1 cellular context compared by ENCODE assay signal in the genomic region with DNA sequence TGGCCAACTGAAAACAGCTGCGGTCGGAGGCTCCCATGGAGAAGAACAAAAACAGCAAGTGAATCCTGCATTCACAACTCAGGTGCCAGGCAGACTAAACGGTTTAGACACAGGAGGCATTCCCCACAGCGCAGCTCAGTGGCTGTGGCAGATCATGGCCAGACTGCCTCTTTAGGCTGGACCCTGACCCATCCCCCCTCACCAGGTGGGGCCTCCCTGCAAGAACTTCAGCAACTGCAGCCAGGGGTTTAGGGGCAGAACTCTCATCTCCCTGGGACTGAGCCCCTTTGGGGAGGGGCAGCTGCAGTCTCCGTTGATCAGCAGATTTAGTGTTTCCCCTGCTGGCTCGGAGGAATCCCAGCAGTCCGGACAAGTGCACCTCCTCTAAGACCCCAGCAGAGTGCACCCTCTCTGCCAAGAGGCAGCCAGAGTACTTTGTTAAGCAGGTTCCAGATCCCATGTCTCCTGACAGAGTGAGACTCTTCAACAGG.
TF ChIP-seq lines count a peak whose summit lies in the region.

No MANE protein-coding gene starts in this region.

TF ChIP-seq in H1, 55 proteins besides CTCF, POLR2A, EP300 and RAD21:
- TF ChIP-seq CEBPB (IDR thresholded peaks at IDR 0.05; ENCODE audit: low read depth, low read length), result no peak
- TF ChIP-seq TBP (IDR thresholded peaks at IDR 0.05; ENCODE audit: low read depth, low read length), result no peak
- TF ChIP-seq MAFK (IDR thresholded peaks at IDR 0.05; ENCODE audit: low read depth, low read length), result peak; percentile 35; the same call in 1 of the 2 replicates
- TF ChIP-seq SAP30 (IDR thresholded peaks at IDR 0.05; ENCODE audit: insufficient read depth, insufficient replicate concordance, low read length), result no peak
- TF ChIP-seq SIRT6 (IDR thresholded peaks at IDR 0.05; ENCODE audit: low read length), result no peak
- TF ChIP-seq NANOG (IDR thresholded peaks at IDR 0.05; ENCODE audit: insufficient read depth, low read depth, low read length, poor library complexity, severe bottlenecking), result peak; percentile 64
- TF ChIP-seq, protein P1, sequence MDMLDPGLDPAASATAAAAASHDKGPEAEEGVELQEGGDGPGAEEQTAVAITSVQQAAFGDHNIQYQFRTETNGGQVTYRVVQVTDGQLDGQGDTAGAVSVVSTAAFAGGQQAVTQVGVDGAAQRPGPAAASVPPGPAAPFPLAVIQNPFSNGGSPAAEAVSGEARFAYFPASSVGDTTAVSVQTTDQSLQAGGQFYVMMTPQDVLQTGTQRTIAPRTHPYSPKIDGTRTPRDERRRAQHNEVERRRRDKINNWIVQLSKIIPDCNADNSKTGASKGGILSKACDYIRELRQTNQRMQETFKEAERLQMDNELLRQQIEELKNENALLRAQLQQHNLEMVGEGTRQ (IDR thresholded peaks at IDR 0.05; ENCODE audit: low read length), result no peak
- no peak for TF ChIP-seq RXRA (IDR thresholded peaks at IDR 0.05; ENCODE audit: insufficient read depth, low read depth, low read length)
- TF ChIP-seq GTF2F1 (IDR thresholded peaks at IDR 0.05; ENCODE audit: borderline replicate concordance, low read depth, low read length), result no peak
- peak; percentile 86 for TF ChIP-seq YY1 (IDR thresholded peaks at IDR 0.05; ENCODE audit: low read depth, low read length)
- TF ChIP-seq, protein P2, sequence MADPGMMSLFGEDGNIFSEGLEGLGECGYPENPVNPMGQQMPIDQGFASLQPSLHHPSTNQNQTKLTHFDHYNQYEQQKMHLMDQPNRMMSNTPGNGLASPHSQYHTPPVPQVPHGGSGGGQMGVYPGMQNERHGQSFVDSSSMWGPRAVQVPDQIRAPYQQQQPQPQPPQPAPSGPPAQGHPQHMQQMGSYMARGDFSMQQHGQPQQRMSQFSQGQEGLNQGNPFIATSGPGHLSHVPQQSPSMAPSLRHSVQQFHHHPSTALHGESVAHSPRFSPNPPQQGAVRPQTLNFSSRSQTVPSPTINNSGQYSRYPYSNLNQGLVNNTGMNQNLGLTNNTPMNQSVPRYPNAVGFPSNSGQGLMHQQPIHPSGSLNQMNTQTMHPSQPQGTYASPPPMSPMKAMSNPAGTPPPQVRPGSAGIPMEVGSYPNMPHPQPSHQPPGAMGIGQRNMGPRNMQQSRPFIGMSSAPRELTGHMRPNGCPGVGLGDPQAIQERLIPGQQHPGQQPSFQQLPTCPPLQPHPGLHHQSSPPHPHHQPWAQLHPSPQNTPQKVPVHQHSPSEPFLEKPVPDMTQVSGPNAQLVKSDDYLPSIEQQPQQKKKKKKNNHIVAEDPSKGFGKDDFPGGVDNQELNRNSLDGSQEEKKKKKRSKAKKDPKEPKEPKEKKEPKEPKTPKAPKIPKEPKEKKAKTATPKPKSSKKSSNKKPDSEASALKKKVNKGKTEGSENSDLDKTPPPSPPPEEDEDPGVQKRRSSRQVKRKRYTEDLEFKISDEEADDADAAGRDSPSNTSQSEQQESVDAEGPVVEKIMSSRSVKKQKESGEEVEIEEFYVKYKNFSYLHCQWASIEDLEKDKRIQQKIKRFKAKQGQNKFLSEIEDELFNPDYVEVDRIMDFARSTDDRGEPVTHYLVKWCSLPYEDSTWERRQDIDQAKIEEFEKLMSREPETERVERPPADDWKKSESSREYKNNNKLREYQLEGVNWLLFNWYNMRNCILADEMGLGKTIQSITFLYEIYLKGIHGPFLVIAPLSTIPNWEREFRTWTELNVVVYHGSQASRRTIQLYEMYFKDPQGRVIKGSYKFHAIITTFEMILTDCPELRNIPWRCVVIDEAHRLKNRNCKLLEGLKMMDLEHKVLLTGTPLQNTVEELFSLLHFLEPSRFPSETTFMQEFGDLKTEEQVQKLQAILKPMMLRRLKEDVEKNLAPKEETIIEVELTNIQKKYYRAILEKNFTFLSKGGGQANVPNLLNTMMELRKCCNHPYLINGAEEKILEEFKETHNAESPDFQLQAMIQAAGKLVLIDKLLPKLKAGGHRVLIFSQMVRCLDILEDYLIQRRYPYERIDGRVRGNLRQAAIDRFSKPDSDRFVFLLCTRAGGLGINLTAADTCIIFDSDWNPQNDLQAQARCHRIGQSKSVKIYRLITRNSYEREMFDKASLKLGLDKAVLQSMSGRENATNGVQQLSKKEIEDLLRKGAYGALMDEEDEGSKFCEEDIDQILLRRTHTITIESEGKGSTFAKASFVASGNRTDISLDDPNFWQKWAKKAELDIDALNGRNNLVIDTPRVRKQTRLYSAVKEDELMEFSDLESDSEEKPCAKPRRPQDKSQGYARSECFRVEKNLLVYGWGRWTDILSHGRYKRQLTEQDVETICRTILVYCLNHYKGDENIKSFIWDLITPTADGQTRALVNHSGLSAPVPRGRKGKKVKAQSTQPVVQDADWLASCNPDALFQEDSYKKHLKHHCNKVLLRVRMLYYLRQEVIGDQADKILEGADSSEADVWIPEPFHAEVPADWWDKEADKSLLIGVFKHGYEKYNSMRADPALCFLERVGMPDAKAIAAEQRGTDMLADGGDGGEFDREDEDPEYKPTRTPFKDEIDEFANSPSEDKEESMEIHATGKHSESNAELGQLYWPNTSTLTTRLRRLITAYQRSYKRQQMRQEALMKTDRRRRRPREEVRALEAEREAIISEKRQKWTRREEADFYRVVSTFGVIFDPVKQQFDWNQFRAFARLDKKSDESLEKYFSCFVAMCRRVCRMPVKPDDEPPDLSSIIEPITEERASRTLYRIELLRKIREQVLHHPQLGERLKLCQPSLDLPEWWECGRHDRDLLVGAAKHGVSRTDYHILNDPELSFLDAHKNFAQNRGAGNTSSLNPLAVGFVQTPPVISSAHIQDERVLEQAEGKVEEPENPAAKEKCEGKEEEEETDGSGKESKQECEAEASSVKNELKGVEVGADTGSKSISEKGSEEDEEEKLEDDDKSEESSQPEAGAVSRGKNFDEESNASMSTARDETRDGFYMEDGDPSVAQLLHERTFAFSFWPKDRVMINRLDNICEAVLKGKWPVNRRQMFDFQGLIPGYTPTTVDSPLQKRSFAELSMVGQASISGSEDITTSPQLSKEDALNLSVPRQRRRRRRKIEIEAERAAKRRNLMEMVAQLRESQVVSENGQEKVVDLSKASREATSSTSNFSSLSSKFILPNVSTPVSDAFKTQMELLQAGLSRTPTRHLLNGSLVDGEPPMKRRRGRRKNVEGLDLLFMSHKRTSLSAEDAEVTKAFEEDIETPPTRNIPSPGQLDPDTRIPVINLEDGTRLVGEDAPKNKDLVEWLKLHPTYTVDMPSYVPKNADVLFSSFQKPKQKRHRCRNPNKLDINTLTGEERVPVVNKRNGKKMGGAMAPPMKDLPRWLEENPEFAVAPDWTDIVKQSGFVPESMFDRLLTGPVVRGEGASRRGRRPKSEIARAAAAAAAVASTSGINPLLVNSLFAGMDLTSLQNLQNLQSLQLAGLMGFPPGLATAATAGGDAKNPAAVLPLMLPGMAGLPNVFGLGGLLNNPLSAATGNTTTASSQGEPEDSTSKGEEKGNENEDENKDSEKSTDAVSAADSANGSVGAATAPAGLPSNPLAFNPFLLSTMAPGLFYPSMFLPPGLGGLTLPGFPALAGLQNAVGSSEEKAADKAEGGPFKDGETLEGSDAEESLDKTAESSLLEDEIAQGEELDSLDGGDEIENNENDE (IDR thresholded peaks at IDR 0.05; ENCODE audit: insufficient replicate concordance, low read length), result no peak
- TF ChIP-seq BCL11A (IDR thresholded peaks at IDR 0.05; ENCODE audit: low read depth in 2 of 2, low read length in 2 of 2), result no peak
- TF ChIP-seq, protein P3, sequence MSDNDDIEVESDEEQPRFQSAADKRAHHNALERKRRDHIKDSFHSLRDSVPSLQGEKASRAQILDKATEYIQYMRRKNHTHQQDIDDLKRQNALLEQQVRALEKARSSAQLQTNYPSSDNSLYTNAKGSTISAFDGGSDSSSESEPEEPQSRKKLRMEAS (IDR thresholded peaks at IDR 0.05), result 0 out of 2 replicates have a peak, but pooled peaks have one; percentile 20
- peak; percentile 20; the same call in 1 of the 2 replicates for TF ChIP-seq SP2 (IDR thresholded peaks at IDR 0.05; ENCODE audit: low read length)
- TF ChIP-seq CBX8 (IDR thresholded peaks at IDR 0.05; ENCODE audit: borderline replicate concordance, low read depth, low read length), result no peak
- TF ChIP-seq HDAC6 (IDR thresholded peaks at IDR 0.05; ENCODE audit: low read depth, low read length), result no peak
- TF ChIP-seq JUN (IDR thresholded peaks at IDR 0.05; ENCODE audit: low read depth, low read length), result no peak
- TF ChIP-seq ASH2L (IDR thresholded peaks at IDR 0.05; ENCODE audit: low read length), result peak; percentile 66
- TF ChIP-seq EGR1 (IDR thresholded peaks at IDR 0.05; ENCODE audit: borderline replicate concordance, low read depth, low read length), result 0 out of 2 replicates have a peak, but pooled peaks have one; percentile 53
- TF ChIP-seq FOSL1 (IDR thresholded peaks at IDR 0.05; ENCODE audit: insufficient read depth, low read depth, low read length), result no peak
- peak in 1 of 2 experiments; percentile 77; a peak in 1 of 4 replicates for TF ChIP-seq HDAC2 (IDR thresholded peaks at IDR 0.05; ENCODE audit: borderline replicate concordance in 1 of 2, low read depth in 2 of 2, low read length in 2 of 2)
- no peak for TF ChIP-seq SIX5 (IDR thresholded peaks at IDR 0.05; ENCODE audit: low read depth, low read length)
- TF ChIP-seq, protein P4, sequence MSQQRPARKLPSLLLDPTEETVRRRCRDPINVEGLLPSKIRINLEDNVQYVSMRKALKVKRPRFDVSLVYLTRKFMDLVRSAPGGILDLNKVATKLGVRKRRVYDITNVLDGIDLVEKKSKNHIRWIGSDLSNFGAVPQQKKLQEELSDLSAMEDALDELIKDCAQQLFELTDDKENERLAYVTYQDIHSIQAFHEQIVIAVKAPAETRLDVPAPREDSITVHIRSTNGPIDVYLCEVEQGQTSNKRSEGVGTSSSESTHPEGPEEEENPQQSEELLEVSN (IDR thresholded peaks at IDR 0.05), result no peak
- no peak for TF ChIP-seq KDM4A (IDR thresholded peaks at IDR 0.05; ENCODE audit: low read depth, low read length, severe bottlenecking)
- TF ChIP-seq SUZ12 (IDR thresholded peaks at IDR 0.05; ENCODE audit: low read length), result no peak
- no peak for TF ChIP-seq TEAD4 (IDR thresholded peaks at IDR 0.05; ENCODE audit: low read depth, low read length)
- TF ChIP-seq SIN3A (conservative IDR thresholded peaks at IDR 0.05 in 1 of 2, IDR thresholded peaks at IDR 0.05 in 1 of 2; ENCODE audit: low read depth in 1 of 2, low read length in 2 of 2), result no peak
- TF ChIP-seq CHD2 (IDR thresholded peaks at IDR 0.05; ENCODE audit: low read length), result peak; percentile 60
- TF ChIP-seq SP1 (IDR thresholded peaks at IDR 0.05; ENCODE audit: low read depth, low read length), result no peak
- no peak for TF ChIP-seq KDM5A (IDR thresholded peaks at IDR 0.05; ENCODE audit: low read length)
- TF ChIP-seq CBX5 (IDR thresholded peaks at IDR 0.05; ENCODE audit: low read depth, low read length), result no peak
- peak; percentile 92 for TF ChIP-seq CTBP2 (IDR thresholded peaks at IDR 0.05; ENCODE audit: borderline replicate concordance, insufficient read depth, insufficient read length, low read length)
- peak; percentile 83; the same call in 1 of the 2 replicates for TF ChIP-seq KDM1A (IDR thresholded peaks at IDR 0.05; ENCODE audit: borderline replicate concordance, low read length)
- TF ChIP-seq, protein P5, sequence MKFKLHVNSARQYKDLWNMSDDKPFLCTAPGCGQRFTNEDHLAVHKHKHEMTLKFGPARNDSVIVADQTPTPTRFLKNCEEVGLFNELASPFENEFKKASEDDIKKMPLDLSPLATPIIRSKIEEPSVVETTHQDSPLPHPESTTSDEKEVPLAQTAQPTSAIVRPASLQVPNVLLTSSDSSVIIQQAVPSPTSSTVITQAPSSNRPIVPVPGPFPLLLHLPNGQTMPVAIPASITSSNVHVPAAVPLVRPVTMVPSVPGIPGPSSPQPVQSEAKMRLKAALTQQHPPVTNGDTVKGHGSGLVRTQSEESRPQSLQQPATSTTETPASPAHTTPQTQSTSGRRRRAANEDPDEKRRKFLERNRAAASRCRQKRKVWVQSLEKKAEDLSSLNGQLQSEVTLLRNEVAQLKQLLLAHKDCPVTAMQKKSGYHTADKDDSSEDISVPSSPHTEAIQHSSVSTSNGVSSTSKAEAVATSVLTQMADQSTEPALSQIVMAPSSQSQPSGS (IDR thresholded peaks at IDR 0.05; ENCODE audit: low read length), result no peak
- no peak for TF ChIP-seq RFX5 (IDR thresholded peaks at IDR 0.05; ENCODE audit: borderline replicate concordance, low read depth, low read length)
- 0 out of 2 replicates have a peak, but pooled peaks have one; percentile 19 for TF ChIP-seq TAF1 (IDR thresholded peaks at IDR 0.05; ENCODE audit: low read depth, low read length)
- TF ChIP-seq RNF2 (IDR thresholded peaks at IDR 0.05; ENCODE audit: borderline replicate concordance, low read depth, low read length, missing control alignments, poor library complexity, severe bottlenecking), result no peak
- no peak for TF ChIP-seq ZNF274 (IDR thresholded peaks at IDR 0.05; ENCODE audit: borderline replicate concordance, extremely low read depth, low read length)
- TF ChIP-seq, protein P6, sequence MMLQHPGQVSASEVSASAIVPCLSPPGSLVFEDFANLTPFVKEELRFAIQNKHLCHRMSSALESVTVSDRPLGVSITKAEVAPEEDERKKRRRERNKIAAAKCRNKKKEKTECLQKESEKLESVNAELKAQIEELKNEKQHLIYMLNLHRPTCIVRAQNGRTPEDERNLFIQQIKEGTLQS (IDR thresholded peaks at IDR 0.05; ENCODE audit: insufficient read depth, low read depth, low read length), result 0 out of 2 replicates have a peak, but pooled peaks have one; percentile 23
- TF ChIP-seq RBBP5 (IDR thresholded peaks at IDR 0.05; ENCODE audit: borderline replicate concordance, low read depth, low read length), result no peak; the same call in 1 of the 2 replicates
- peak; percentile 26 for TF ChIP-seq TAF7 (optimal IDR thresholded peaks at IDR 0.05; ENCODE audit: borderline replicate concordance, low read depth, low read length)
- TF ChIP-seq BRCA1 (IDR thresholded peaks at IDR 0.05; ENCODE audit: low read depth, low read length), result no peak
- TF ChIP-seq PHF8 (conservative IDR thresholded peaks at IDR 0.05; ENCODE audit: low read depth, low read length), result no peak
- no peak for TF ChIP-seq EZH2 (IDR thresholded peaks at IDR 0.05; ENCODE audit: low read depth, low read length, severe bottlenecking)
- TF ChIP-seq CREB1 (IDR thresholded peaks at IDR 0.05), result no peak
- TF ChIP-seq TCF12 (IDR thresholded peaks at IDR 0.05; ENCODE audit: low read depth, low read length), result peak; percentile 92
- TF ChIP-seq SP4 (IDR thresholded peaks at IDR 0.05; ENCODE audit: low read length), result no peak
- TF ChIP-seq SRF (IDR thresholded peaks at IDR 0.05; ENCODE audit: low read depth, low read length), result no peak
